In genomic region chr4:114146947-114147618, GRCh38 we compare ENCODE assay signal across 11 cellular contexts.
DNase-seq lines count a peak whose midpoint lies in the region; ATAC-seq and TF ChIP-seq lines count a peak whose summit lies in the region.
"Had no signal": no experiment of that assay in that cellular context is flagged by ENCODE, and none has a peak within 500 bp of the region (broad histone marks: within the 10 kb centered on the region; RNA-seq: fewer than 3 reads in every experiment).

No MANE protein-coding gene starts in this region.

- TF ChIP-seq POLR2A in NB4 (IDR thresholded peaks at IDR 0.05; ENCODE audit: extremely low read depth, insufficient read length) = peak; percentile 42

- H3K4me1 Mint-ChIP-seq in activated CD8-positive, alpha-beta memory T cell treated with anti-CD3 and anti-CD28 coated beads, Interleukin-2, amount 10 ng/mL, durations not matched to agents 7 days and 5 days = peaks cover 7% of the 10 kb centered on the region
- peaks cover 14% of the 10 kb centered on the region for H3K4me1 Mint-ChIP-seq in activated naive CD8-positive, alpha-beta T cell treated with anti-CD3 and anti-CD28 coated beads, Interleukin-2, amount 10 ng/mL, durations not matched to agents 7 days and 5 days

- POLR2A ChIA-PET in activated naive CD8-positive, alpha-beta T cell treated with anti-CD3 and anti-CD28 coated beads, Interleukin-2, amount 10 ng/mL, durations not matched to agents 7 days and 5 days (lab: Charles Lee) = no interaction called here

- intact Hi-C loops in sciatic nerve (cut with DNase I) = no loop called here

- peak overlapping the region; percentile 63 for H3K4me3 Mint-ChIP-seq in activated CD8-positive, alpha-beta memory T cell treated with anti-CD3 and anti-CD28 coated beads, Interleukin-2, amount 10 ng/mL, durations not matched to agents 7 days and 5 days
- peak overlapping the region; percentile 74 for H3K4me3 Mint-ChIP-seq in activated naive CD8-positive, alpha-beta T cell treated with anti-CD3 and anti-CD28 coated beads, Interleukin-2, amount 10 ng/mL, durations not matched to agents 7 days and 5 days

- CTCF ChIA-PET in activated CD8-positive, alpha-beta memory T cell treated with anti-CD3 and anti-CD28 coated beads, Interleukin-2, amount 10 ng/mL, durations not matched to agents 7 days and 5 days (lab: Charles Lee) = interaction anchor here (0.8 to 1.0 kb wide), 2 partner anchors 14 kb away, joined by 3 read pairs; no protein-coding TSS in a partner anchor

- no peaks in the 10 kb centered on the region for H3K36me3 Mint-ChIP-seq in activated CD8-positive, alpha-beta memory T cell treated with anti-CD3 and anti-CD28 coated beads, Interleukin-2, amount 10 ng/mL, durations not matched to agents 7 days and 5 days
- H3K36me3 Mint-ChIP-seq in activated naive CD8-positive, alpha-beta T cell treated with anti-CD3 and anti-CD28 coated beads, Interleukin-2, amount 10 ng/mL, durations not matched to agents 7 days and 5 days = peaks cover 3% of the 10 kb centered on the region

- peak overlapping the region; percentile 84 for H3K4me3 ChIP-seq in NB4 (ENCODE audit: low read depth, low read length)
- H3K4me3 ChIP-seq: esophagus squamous epithelium had no signal

- H3K27ac Mint-ChIP-seq in activated CD8-positive, alpha-beta memory T cell treated with anti-CD3 and anti-CD28 coated beads, Interleukin-2, amount 10 ng/mL, durations not matched to agents 7 days and 5 days = peak overlapping the region; percentile 78
- peak overlapping the region; percentile 86 for H3K27ac Mint-ChIP-seq in activated naive CD8-positive, alpha-beta T cell treated with anti-CD3 and anti-CD28 coated beads, Interleukin-2, amount 10 ng/mL, durations not matched to agents 7 days and 5 days

- no peaks in the 10 kb centered on the region for H3K9me3 Mint-ChIP-seq in activated CD8-positive, alpha-beta memory T cell treated with anti-CD3 and anti-CD28 coated beads, Interleukin-2, amount 10 ng/mL, durations not matched to agents 7 days and 5 days (ENCODE audit: low read depth)
- no peaks in the 10 kb centered on the region for H3K9me3 Mint-ChIP-seq in activated naive CD8-positive, alpha-beta T cell treated with anti-CD3 and anti-CD28 coated beads, Interleukin-2, amount 10 ng/mL, durations not matched to agents 7 days and 5 days

- no peak for DNase-seq in activated CD8-positive, alpha-beta memory T cell treated with anti-CD3 and anti-CD28 coated beads, Interleukin-2, amount 10 ng/mL, durations not matched to agents 7 days and 5 days
- no peak for DNase-seq in activated CD8-positive, alpha-beta memory T cell treated with anti-CD3 and anti-CD28 coated beads, Interleukin-2, amount 50 U/mL, for 48 hours
- DNase-seq in NB4 (ENCODE audit: low read depth) (peak; percentile 86), sciatic nerve (ENCODE audit: low spot score) (no peak), NCI-H1417 treated with DMSO at 0.1 percent for 48 hours (lab: John Stamatoyannopoulos, UW) (no peak), DMS79 treated with DMSO at 0.1 percent for 48 hours (lab: John Stamatoyannopoulos, UW) (no peak)
- peak; percentile 46 for DNase-seq in activated naive CD8-positive, alpha-beta T cell treated with anti-CD3 and anti-CD28 coated beads, Interleukin-2, amount 10 ng/mL, durations not matched to agents 7 days and 5 days
- DNase-seq in stimulated activated naive CD4-positive, alpha-beta T cell (lab: John Stamatoyannopoulos, UW) = no peak
- DNase-seq: ACHN, esophagus squamous epithelium, mammary epithelial cell had no signal

- H3K27me3 Mint-ChIP-seq in activated CD8-positive, alpha-beta memory T cell treated with anti-CD3 and anti-CD28 coated beads, Interleukin-2, amount 10 ng/mL, durations not matched to agents 7 days and 5 days = no peaks in the 10 kb centered on the region
- peaks cover 7% of the 10 kb centered on the region for H3K27me3 Mint-ChIP-seq in activated naive CD8-positive, alpha-beta T cell treated with anti-CD3 and anti-CD28 coated beads, Interleukin-2, amount 10 ng/mL, durations not matched to agents 7 days and 5 days

- peak; percentile 67 for ATAC-seq in activated CD8-positive, alpha-beta memory T cell treated with anti-CD3 and anti-CD28 coated beads, Interleukin-2, amount 10 ng/mL, durations not matched to agents 7 days and 5 days
- ATAC-seq in activated naive CD8-positive, alpha-beta T cell treated with anti-CD3 and anti-CD28 coated beads, Interleukin-2, amount 10 ng/mL, durations not matched to agents 7 days and 5 days (ENCODE audit: low read depth) = peak; percentile 75
- peak; percentile 34 for ATAC-seq in sciatic nerve

- no peak for TF ChIP-seq CTCF in NB4 (IDR thresholded peaks at IDR 0.05; ENCODE audit: low read depth, low read length)

Comparison
In these comparisons a context has a peak if more than half of its experiments do, and no peak if none do; other contexts are left out.
1. DNase-seq: peak in NB4 (single experiment) and activated naive CD8-positive, alpha-beta T cell treated with anti-CD3 and anti-CD28 coated beads, Interleukin-2, amount 10 ng/mL, durations not matched to agents 7 days and 5 days (single experiment); none in activated CD8-positive, alpha-beta memory T cell treated with anti-CD3 and anti-CD28 coated beads, Interleukin-2, amount 10 ng/mL, durations not matched to agents 7 days and 5 days (single experiment), activated CD8-positive, alpha-beta memory T cell treated with anti-CD3 and anti-CD28 coated beads, Interleukin-2, amount 50 U/mL, for 48 hours (single experiment), sciatic nerve (single experiment), NCI-H1417 treated with DMSO at 0.1 percent for 48 hours (single experiment), DMS79 treated with DMSO at 0.1 percent for 48 hours (single experiment) and stimulated activated naive CD4-positive, alpha-beta T cell (0 of 6).
2. Peak in every context shown above with its lines, with median percentiles within 50 percentile points of each other: ATAC-seq.